ENCODE assay signal across 19 cellular contexts in the genomic region with DNA sequence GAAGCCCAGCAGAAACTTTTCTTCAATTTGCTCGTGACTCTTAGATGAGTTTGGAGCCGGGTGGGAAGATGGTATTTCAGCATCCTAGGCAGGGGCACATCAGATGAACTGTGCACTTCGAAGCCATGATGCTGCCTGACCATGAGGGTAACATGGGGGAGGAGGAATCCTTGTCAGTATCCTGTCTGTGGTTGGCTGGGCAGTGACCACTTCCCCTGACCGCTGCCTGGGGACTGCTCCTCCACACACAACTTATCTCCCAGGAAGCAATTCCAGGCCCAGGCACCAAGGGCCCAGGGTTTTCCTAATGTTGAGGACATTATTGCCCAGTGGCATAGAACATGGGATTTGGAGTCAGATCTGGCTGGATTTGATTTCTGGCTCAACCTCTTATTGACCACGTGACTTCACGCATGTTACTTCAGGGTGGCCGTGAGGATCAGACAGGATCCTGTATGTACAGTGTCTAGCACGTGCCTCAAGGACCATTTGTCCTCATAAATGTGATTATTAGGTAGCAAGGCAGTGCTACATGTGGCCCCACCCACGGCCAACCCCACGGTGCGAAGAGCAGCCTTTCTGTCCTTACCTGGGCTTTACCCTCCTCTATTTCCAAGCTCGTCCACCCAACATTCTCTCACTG.
DNase-seq lines count a peak whose midpoint lies in the region; ATAC-seq, FAIRE-seq and TF ChIP-seq lines count a peak whose summit lies in the region.
"Had no signal": no experiment of that assay in that cellular context is flagged by ENCODE, and none has a peak within 500 bp of the region (broad histone marks: within the 10 kb centered on the region; RNA-seq: fewer than 3 reads in every experiment).

No MANE protein-coding gene starts in this region.

- H3K9me3 ChIP-seq in K562 (replicated peaks; ENCODE audit: control insufficient read depth, insufficient read depth, low read depth, low read length) (no peaks in the 10 kb centered on the region), upper lobe of right lung (no peaks in the 10 kb centered on the region), tibial artery (no peaks in the 10 kb centered on the region)
- H3K9me3 ChIP-seq: BE2C had no signal

- TF ChIP-seq POLR2A in K562 (conservative IDR thresholded peaks at IDR 0.05), result no peak

- no peaks in the 10 kb centered on the region for H3K9me1 ChIP-seq in K562 (ENCODE audit: control insufficient read depth, insufficient read depth, low read length)

- ATAC-seq in K562, result no peak
- no peak for ATAC-seq in left lobe of liver
- no peak for ATAC-seq in upper lobe of right lung
- no peak for ATAC-seq in GM18511 (IDR thresholded peaks at IDR 0.05; ENCODE audit: unreplicated experiment)
- ATAC-seq: PC-3 had no signal

- peak; percentile 34 for DNase-seq in activated CD8-positive, alpha-beta memory T cell treated with anti-CD3 and anti-CD28 coated beads, Interleukin-2, amount 50 U/mL, for 48 hours
- no peak for DNase-seq in activated CD8-positive, alpha-beta memory T cell treated with anti-CD3 and anti-CD28 coated beads, Interleukin-2, amount 50 U/mL, for 4 hours
- DNase-seq in K562 (ENCODE audit: extremely low read depth in 1 of 4, low spot score in 3 of 4) (no peak), left lobe of liver (ENCODE audit: low spot score) (peak; percentile 32), superior temporal gyrus (ENCODE audit: extremely low spot score) (no peak), upper lobe of right lung (no peak), tibial artery (no peak)
- DNase-seq: 8988T; BE2C; CD4-positive, CD25-positive, alpha-beta regulatory T cell; GF-D8; NCI-H1048; NCI-H1436; NCI-H1930; NCI-H345; NCI-H524 treated with DMSO at 0.1 percent for 48 hours; PC-3 had no signal

- H3K9ac ChIP-seq in K562 (ENCODE audit: insufficient read depth in 1 of 2, low read depth in 2 of 2, low read length in 2 of 2), result no peak overlapping the region

- TF ChIP-seq CTCF in K562 (IDR thresholded peaks at IDR 0.05 in 2 of 3, conservative IDR thresholded peaks at IDR 0.05 in 1 of 3; ENCODE audit: insufficient read depth in 2 of 3, low read depth in 1 of 3, low read length in 3 of 3), result no peak
- TF ChIP-seq CTCF in upper lobe of right lung (IDR thresholded peaks at IDR 0.05), result no peak
- no peak for TF ChIP-seq CTCF in tibial artery (IDR thresholded peaks at IDR 0.05)

- WGBS in K562 (ENCODE audit: insufficient coverage, low coverage, missing lambda C conversion rate), result 0% methylated on average over 11 of the region's 12 CpGs

- H3K4me3 ChIP-seq in K562, result no peak overlapping the region
- H3K4me3 ChIP-seq in upper lobe of right lung, result no peak overlapping the region
- H3K4me3 ChIP-seq in tibial artery, result no peak overlapping the region

- TF ChIP-seq RAD21 in K562 (CRISPR knock-in tag; conservative IDR thresholded peaks at IDR 0.05 in 1 of 2, IDR thresholded peaks at IDR 0.05 in 1 of 2), result no peak

- peaks cover 0 to 10% of the 10 kb centered on the region in 2 experiments; a peak in 2 of 5 replicates for H3K27me3 ChIP-seq in K562 (ENCODE audit: control insufficient read depth in 2 of 2, insufficient read depth in 2 of 2, low read length in 2 of 2)
- H3K27me3 ChIP-seq in upper lobe of right lung, result no peaks in the 10 kb centered on the region
- no peaks in the 10 kb centered on the region for H3K27me3 ChIP-seq in tibial artery
- H3K27me3 ChIP-seq: BE2C had no signal

- TF ChIP-seq EP300 in K562 (IDR thresholded peaks at IDR 0.05; ENCODE audit: low read length), result no peak

- no TSS peak for BruUV-seq in K562 (replicated peaks; lab: Mats Ljungman, UMichigan)

- no peaks in the 10 kb centered on the region for H3K79me2 ChIP-seq in K562 (ENCODE audit: control insufficient read depth, insufficient read depth, low read length)

- H3K4me1 ChIP-seq in K562 (replicated peaks in 1 of 2; ENCODE audit: control insufficient read depth in 2 of 2, insufficient read depth in 2 of 2, low read length in 2 of 2) (no peaks in the 10 kb centered on the region), upper lobe of right lung (peaks cover 30% of the 10 kb centered on the region), tibial artery (peaks cover 0 to 8% (median 2%) of the 10 kb centered on the region in 4 donors)
- H3K4me1 ChIP-seq: BE2C had no signal

- POLR2A ChIA-PET in K562 (lab: Yijun Ruan, JAX), result no interaction called here

- in situ Hi-C loops in K562 (cut with MboI), result no loop called here

- no peak overlapping the region for H3K27ac ChIP-seq in K562 (ENCODE audit: extremely low read depth, low read depth, low read length)
- no peak overlapping the region for H3K27ac ChIP-seq in upper lobe of right lung
- no peak overlapping the region for H3K27ac ChIP-seq in tibial artery

- CTCF ChIA-PET in K562 (lab: Yijun Ruan, JAX; ENCODE audit: low intra/inter-chr PET ratio), result no interaction called here

- H3K36me3 ChIP-seq in K562 (ENCODE audit: control insufficient read depth, insufficient read depth, low read length) (no peaks in the 10 kb centered on the region), upper lobe of right lung (no peaks in the 10 kb centered on the region), tibial artery (no peaks in the 10 kb centered on the region)
- H3K36me3 ChIP-seq: BE2C had no signal

- H2AFZ ChIP-seq in K562 (ENCODE audit: low read depth, low read length), result no peak overlapping the region

- H4K20me1 ChIP-seq in K562 (replicated peaks; ENCODE audit: control insufficient read depth, insufficient read depth, low read length), result no peaks in the 10 kb centered on the region

- intact Hi-C loops in K562 (cut with micrococcal nuclease) (no loop called here), upper lobe of right lung (cut with DNase I) (no loop called here), tibial artery (cut with DNase I; ENCODE audit: low total_unique reads) (no loop called here)

- no peak overlapping the region for H3K4me2 ChIP-seq in K562 (ENCODE audit: insufficient read depth, low read length)

- FAIRE-seq in K562 (lab: Jason Lieb, UNC), result no peak
- FAIRE-seq: H1 had no signal

TF ChIP-seq in K562, 482 proteins besides CTCF, POLR2A, EP300 and RAD21:
- TF ChIP-seq, protein P1, sequence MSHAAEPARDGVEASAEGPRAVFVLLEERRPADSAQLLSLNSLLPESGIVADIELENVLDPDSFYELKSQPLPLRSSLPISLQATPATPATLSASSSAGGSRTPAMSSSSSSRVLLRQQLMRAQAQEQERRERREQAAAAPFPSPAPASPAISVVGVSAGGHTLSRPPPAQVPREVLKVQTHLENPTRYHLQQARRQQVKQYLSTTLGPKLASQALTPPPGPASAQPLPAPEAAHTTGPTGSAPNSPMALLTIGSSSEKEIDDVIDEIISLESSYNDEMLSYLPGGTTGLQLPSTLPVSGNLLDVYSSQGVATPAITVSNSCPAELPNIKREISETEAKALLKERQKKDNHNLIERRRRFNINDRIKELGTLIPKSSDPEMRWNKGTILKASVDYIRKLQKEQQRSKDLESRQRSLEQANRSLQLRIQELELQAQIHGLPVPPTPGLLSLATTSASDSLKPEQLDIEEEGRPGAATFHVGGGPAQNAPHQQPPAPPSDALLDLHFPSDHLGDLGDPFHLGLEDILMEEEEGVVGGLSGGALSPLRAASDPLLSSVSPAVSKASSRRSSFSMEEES (CRISPR knock-in tag; IDR thresholded peaks at IDR 0.05), result peak; percentile 76
- TF ChIP-seq OTX1 (CRISPR knock-in tag; IDR thresholded peaks at IDR 0.05) (no peak), RBM15 (IDR thresholded peaks at IDR 0.05; ENCODE audit: insufficient read depth, low read length) (no peak), XRCC3 (IDR thresholded peaks at IDR 0.05) (no peak), PHB2 (IDR thresholded peaks at IDR 0.05; ENCODE audit: low read depth) (no peak), RAD51 (IDR thresholded peaks at IDR 0.05; ENCODE audit: borderline replicate concordance, low read depth) (0 out of 2 replicates have a peak, but pooled peaks have one; percentile 15), TSC22D4 (tag; IDR thresholded peaks at IDR 0.05) (no peak), GABPA (tag; conservative IDR thresholded peaks at IDR 0.05; ENCODE audit: low read depth) (peak; percentile 70), GATA2 (CRISPR knock-in tag; IDR thresholded peaks at IDR 0.05) (no peak)
- TF ChIP-seq, protein P2, sequence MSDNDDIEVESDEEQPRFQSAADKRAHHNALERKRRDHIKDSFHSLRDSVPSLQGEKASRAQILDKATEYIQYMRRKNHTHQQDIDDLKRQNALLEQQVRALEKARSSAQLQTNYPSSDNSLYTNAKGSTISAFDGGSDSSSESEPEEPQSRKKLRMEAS (CRISPR knock-in tag; IDR thresholded peaks at IDR 0.05), result no peak
- TF ChIP-seq, protein P3, sequence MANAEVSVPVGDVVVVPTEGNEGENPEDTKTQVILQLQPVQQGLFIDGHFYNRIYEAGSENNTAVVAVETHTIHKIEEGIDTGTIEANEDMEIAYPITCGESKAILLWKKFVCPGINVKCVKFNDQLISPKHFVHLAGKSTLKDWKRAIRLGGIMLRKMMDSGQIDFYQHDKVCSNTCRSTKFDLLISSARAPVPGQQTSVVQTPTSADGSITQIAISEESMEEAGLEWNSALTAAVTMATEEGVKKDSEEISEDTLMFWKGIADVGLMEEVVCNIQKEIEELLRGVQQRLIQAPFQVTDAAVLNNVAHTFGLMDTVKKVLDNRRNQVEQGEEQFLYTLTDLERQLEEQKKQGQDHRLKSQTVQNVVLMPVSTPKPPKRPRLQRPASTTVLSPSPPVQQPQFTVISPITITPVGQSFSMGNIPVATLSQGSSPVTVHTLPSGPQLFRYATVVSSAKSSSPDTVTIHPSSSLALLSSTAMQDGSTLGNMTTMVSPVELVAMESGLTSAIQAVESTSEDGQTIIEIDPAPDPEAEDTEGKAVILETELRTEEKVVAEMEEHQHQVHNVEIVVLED (CRISPR knock-in tag; IDR thresholded peaks at IDR 0.05), result no peak
TF ChIP-seq in K562: peak in this region for 3.

Comparison
In these comparisons a context has a peak if more than half of its experiments do, and no peak if none do; other contexts are left out.
1. DNase-seq: peak in activated CD8-positive, alpha-beta memory T cell treated with anti-CD3 and anti-CD28 coated beads, Interleukin-2, amount 50 U/mL, for 48 hours (single experiment) and left lobe of liver (single experiment); none in activated CD8-positive, alpha-beta memory T cell treated with anti-CD3 and anti-CD28 coated beads, Interleukin-2, amount 50 U/mL, for 4 hours (single experiment), K562 (0 of 4), superior temporal gyrus (single experiment), upper lobe of right lung (single experiment) and tibial artery (0 of 2).